1 cellular context compared by ENCODE assay signal in the genomic region with DNA sequence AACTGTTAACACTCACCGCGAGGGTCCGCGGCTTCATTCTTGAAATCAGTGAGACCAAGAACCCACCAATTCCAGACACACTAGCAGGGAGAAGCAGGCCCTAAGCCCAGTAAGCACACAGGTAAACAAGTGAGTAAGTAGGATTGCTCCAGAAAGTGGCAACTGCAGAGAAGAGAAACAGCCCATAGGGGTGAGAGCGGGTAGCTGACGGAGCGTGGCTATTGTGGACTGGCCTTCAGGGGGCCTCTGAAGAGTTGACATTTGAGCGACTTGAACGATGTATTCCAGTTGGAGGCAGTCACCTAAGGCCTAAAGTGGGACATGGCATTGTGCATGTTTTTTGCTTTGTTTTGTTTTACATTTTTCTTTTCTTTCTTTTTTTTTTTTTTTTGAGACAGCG.
TF ChIP-seq lines count a peak whose summit lies in the region.

No MANE protein-coding gene starts in this region.

TF ChIP-seq in HepG2, 621 proteins besides CTCF, POLR2A, EP300 and RAD21 (continued from another document):
- TF ChIP-seq, protein P1, sequence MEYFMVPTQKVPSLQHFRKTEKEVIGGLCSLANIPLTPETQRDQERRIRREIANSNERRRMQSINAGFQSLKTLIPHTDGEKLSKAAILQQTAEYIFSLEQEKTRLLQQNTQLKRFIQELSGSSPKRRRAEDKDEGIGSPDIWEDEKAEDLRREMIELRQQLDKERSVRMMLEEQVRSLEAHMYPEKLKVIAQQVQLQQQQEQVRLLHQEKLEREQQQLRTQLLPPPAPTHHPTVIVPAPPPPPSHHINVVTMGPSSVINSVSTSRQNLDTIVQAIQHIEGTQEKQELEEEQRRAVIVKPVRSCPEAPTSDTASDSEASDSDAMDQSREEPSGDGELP (IDR thresholded peaks at IDR 0.05; ENCODE audit: borderline replicate concordance, low read depth): no peak
- TF ChIP-seq, protein P2, sequence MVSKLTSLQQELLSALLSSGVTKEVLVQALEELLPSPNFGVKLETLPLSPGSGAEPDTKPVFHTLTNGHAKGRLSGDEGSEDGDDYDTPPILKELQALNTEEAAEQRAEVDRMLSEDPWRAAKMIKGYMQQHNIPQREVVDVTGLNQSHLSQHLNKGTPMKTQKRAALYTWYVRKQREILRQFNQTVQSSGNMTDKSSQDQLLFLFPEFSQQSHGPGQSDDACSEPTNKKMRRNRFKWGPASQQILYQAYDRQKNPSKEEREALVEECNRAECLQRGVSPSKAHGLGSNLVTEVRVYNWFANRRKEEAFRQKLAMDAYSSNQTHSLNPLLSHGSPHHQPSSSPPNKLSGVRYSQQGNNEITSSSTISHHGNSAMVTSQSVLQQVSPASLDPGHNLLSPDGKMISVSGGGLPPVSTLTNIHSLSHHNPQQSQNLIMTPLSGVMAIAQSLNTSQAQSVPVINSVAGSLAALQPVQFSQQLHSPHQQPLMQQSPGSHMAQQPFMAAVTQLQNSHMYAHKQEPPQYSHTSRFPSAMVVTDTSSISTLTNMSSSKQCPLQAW (CRISPR knock-in tag; IDR thresholded peaks at IDR 0.05): no peak
